In the genomic region with DNA sequence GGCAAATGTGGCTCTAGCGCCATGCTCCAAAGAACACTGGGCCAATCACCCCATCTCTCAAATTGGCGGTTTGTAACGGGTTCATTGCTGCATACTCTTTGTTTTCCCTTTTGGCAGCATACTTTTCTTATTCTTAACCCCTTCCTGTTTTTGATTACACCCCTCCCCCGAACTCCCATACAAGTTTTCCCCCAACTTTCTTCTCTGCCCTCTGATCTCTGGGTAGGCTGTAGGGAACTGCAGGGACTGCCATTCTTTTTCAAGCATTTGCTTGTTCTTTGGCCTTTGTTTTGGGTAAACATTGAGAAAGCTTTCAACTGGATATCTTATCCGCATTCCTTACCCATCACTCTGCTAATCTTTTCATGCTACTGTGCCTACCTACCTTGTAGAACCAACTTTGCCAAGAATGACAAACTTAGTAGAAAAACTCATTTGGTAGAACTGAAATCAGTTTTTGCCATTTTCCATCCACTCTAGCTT, we compare ENCODE assay signal across 11 cellular contexts. TPM values are rescaled to one million over a fixed set of nuclear protein-coding genes. Genes with fewer than 3 reads are reported as not detected.
DNase-seq lines count a peak whose midpoint lies in the region; ATAC-seq, FAIRE-seq and TF ChIP-seq lines count a peak whose summit lies in the region.
"Had no signal": no experiment of that assay in that cellular context is flagged by ENCODE, and none has a peak within 500 bp of the region (broad histone marks: within the 10 kb centered on the region; RNA-seq: fewer than 3 reads in every experiment).

No MANE protein-coding gene starts in this region.

- H3K79me2 ChIP-seq in H1 (ENCODE audit: control insufficient read depth in 1 of 2, insufficient read depth in 2 of 2, low read length in 2 of 2) = peaks cover 0 to 39% of the 10 kb centered on the region in 2 experiments; a peak in 2 of 4 replicates

- peak overlapping the region; percentile 16 for H2BK120ac ChIP-seq in H1 (replicated peaks; ENCODE audit: low read depth, low read length)

- no peak overlapping the region for H4K8ac ChIP-seq in H1 (ENCODE audit: extremely low read depth, insufficient read depth, low read length)

- H3K4me3 Mint-ChIP-seq in nephron = peak overlapping the region; percentile 95 to 97 (median 95)

- H3K36me3 ChIP-seq in BLaER1 treated with 17β-estradiol and CSF1 and Interleukin-3, amounts not matched to agents 10 nM and 100 nM = peaks cover 0 to 5% (median 0%) of the 10 kb centered on the region in 11 experiments; a peak in 2 of 22 replicates
- no peaks in the 10 kb centered on the region for H3K36me3 ChIP-seq in HUES64 (ENCODE audit: insufficient read depth, low read length)
- H3K36me3 ChIP-seq in H1 (ENCODE audit: control insufficient read depth in 2 of 4, insufficient read depth in 4 of 4, low read length in 3 of 4) = no peaks in the 10 kb centered on the region

- no peaks in the 10 kb centered on the region for H3K36me3 Mint-ChIP-seq in nephron (ENCODE audit: low read depth)

- H2BK15ac ChIP-seq in H1 (ENCODE audit: low read length) = no peak overlapping the region

- no peak overlapping the region for H3K56ac ChIP-seq in H1 (replicated peaks; ENCODE audit: insufficient read length, low read depth, low read length)

- H3K23ac ChIP-seq in H1 (ENCODE audit: insufficient read length) = no peak overlapping the region

- H3K9me3 Mint-ChIP-seq in nephron = no peaks in the 10 kb centered on the region

- H2AFZ ChIP-seq in H1 (ENCODE audit: low read length) = peak overlapping the region; percentile 60

- no peak for TF ChIP-seq RAD21 in H1 (IDR thresholded peaks at IDR 0.05 in 1 of 2, conservative IDR thresholded peaks at IDR 0.05 in 1 of 2; ENCODE audit: low read depth in 2 of 2, low read length in 2 of 2)

- TF ChIP-seq EP300 in H1 (IDR thresholded peaks at IDR 0.05; ENCODE audit: borderline replicate concordance in 1 of 2, low read depth in 2 of 2, low read length in 2 of 2) = no peak

- H3K27me3 ChIP-seq in BLaER1 treated with 17β-estradiol and CSF1 and Interleukin-3, amounts not matched to agents 10 nM and 100 nM = no peaks in the 10 kb centered on the region
- H3K27me3 ChIP-seq in HUES64 (ENCODE audit: insufficient read depth, low read length) (peaks cover 43% of the 10 kb centered on the region), H1 (replicated peaks in 1 of 4; ENCODE audit: control insufficient read depth in 3 of 4, extremely low read depth in 1 of 4, insufficient read depth in 3 of 4, low read length in 3 of 4) (peaks cover 5 to 30% (median 19%) of the 10 kb centered on the region in 4 experiments; a peak in 6 of 7 replicates)

- H4K20me1 ChIP-seq in BLaER1 treated with 17β-estradiol and CSF1 and Interleukin-3, amounts not matched to agents 10 nM and 100 nM = peaks cover 0 to 16% (median 0%) of the 10 kb centered on the region in 11 experiments; a peak in 9 of 22 replicates
- H4K20me1 ChIP-seq in H1 (replicated peaks in 1 of 2; ENCODE audit: control insufficient read depth in 1 of 2, insufficient read depth in 2 of 2, low read length in 2 of 2) = peaks cover 0 to 1% of the 10 kb centered on the region in 2 experiments

- peak overlapping the region; percentile 73 to 89 (median 83) for H3K4me3 ChIP-seq in BLaER1 treated with 17β-estradiol and CSF1 and Interleukin-3, amounts not matched to agents 10 nM and 100 nM
- peak overlapping the region; percentile 91 for H3K4me3 ChIP-seq in HUES64 (ENCODE audit: low read length)
- peak overlapping the region; percentile 83 to 91 (median 88) for H3K4me3 ChIP-seq in H1 (ENCODE audit: extremely low read depth in 1 of 4, insufficient read depth in 2 of 4, low read depth in 3 of 4, low read length in 4 of 4)

- DNase-seq in H1 (ENCODE audit: low read depth in 1 of 2, low spot score in 2 of 2) (no peak), anterior cingulate cortex (lab: John Stamatoyannopoulos, UW) (no peak), D341Med (ENCODE audit: low spot score) (no peak), T1000 (lab: John Stamatoyannopoulos, UW) (no peak)
- DNase-seq: EL, NCI-H226 had no signal

- peak overlapping the region; percentile 89 to 99 (median 96) for H3K4me2 ChIP-seq in BLaER1 treated with 17β-estradiol and CSF1 and Interleukin-3, amounts not matched to agents 10 nM and 100 nM
- H3K4me2 ChIP-seq in H1 (ENCODE audit: insufficient read depth in 1 of 2, low read depth in 2 of 2, low read length in 2 of 2) = peak overlapping the region; percentile 97 to 100

- H2BK12ac ChIP-seq in H1 (ENCODE audit: low read depth, low read length) = no peak overlapping the region

- no peak for TF ChIP-seq CTCF in H1 (IDR thresholded peaks at IDR 0.05; ENCODE audit: control extremely low read depth in 1 of 3, insufficient read depth in 1 of 3, low read depth in 1 of 3, low read length in 3 of 3)
- no peak for TF ChIP-seq CTCF in nephron (IDR thresholded peaks at IDR 0.05; ENCODE audit: unreplicated experiment in 3 of 3)

- H3K9ac ChIP-seq in BLaER1 treated with 17β-estradiol and CSF1 and Interleukin-3, amounts not matched to agents 10 nM and 100 nM = peak overlapping the region; percentile 86 to 93 (median 91); a peak in 20 of 22 replicates
- peak overlapping the region; percentile 43; the same call in 1 of the 2 replicates for H3K9ac ChIP-seq in HUES64 (ENCODE audit: low read depth, low read length)
- H3K9ac ChIP-seq in H1 (replicated peaks in 1 of 4; ENCODE audit: extremely low read depth in 1 of 4, low read depth in 3 of 4, low read length in 3 of 4) = peak overlapping the region in 3 of 4 experiments; percentile 25 to 82 (median 27); a peak in 6 of 7 replicates

- H3K18ac ChIP-seq in H1 (ENCODE audit: extremely low read depth, low read length) = no peak overlapping the region; the same call in 1 of the 2 replicates

- peaks cover 30% of the 10 kb centered on the region for H3K23me2 ChIP-seq in H1 (ENCODE audit: low read depth, low read length)

- POLR2A ChIA-PET in H1 (lab: Charles Lee; ENCODE audit: partially characterized antibody) = no interaction called here

- no peak overlapping the region for H3K27ac Mint-ChIP-seq in nephron

- H4K5ac ChIP-seq in H1 (ENCODE audit: insufficient read length, low read depth, low read length) = no peak overlapping the region

- no peak overlapping the region for H2BK20ac ChIP-seq in H1 (ENCODE audit: low read length)

- peak overlapping the region; percentile 15; the same call in 1 of the 2 replicates for H2BK5ac ChIP-seq in H1 (ENCODE audit: low read depth, low read length)

- peaks cover 31 to 47% (median 39%) of the 10 kb centered on the region in 10 experiments for H3K4me1 ChIP-seq in BLaER1 treated with 17β-estradiol and CSF1 and Interleukin-3, amounts not matched to agents 10 nM and 100 nM
- H3K4me1 ChIP-seq in HUES64 (ENCODE audit: insufficient read depth, low read length) = peaks cover 18% of the 10 kb centered on the region
- H3K4me1 ChIP-seq in H1 (replicated peaks in 1 of 4; ENCODE audit: control insufficient read depth in 3 of 4, insufficient read depth in 4 of 4, low read length in 3 of 4) = peaks cover 0 to 12% (median 6%) of the 10 kb centered on the region in 4 experiments; a peak in 6 of 7 replicates

- no peak overlapping the region for H3K14ac ChIP-seq in H1 (ENCODE audit: insufficient read length)

- H3K27me3 Mint-ChIP-seq in nephron (ENCODE audit: low read depth) = peaks cover 29% of the 10 kb centered on the region

- H3K4me1 Mint-ChIP-seq in nephron = peaks cover 29% of the 10 kb centered on the region

- CTCF ChIA-PET in H1 (lab: Charles Lee; ENCODE audit: partially characterized antibody) = no interaction called here

- FAIRE-seq in H1 (lab: Jason Lieb, UNC) = peak; percentile 72
- FAIRE-seq: TTC549 had no signal

- peak overlapping the region in 9 of 11 experiments; percentile 12 to 97 (median 89); a peak in 14 of 22 replicates for H3K27ac ChIP-seq in BLaER1 treated with 17β-estradiol and CSF1 and Interleukin-3, amounts not matched to agents 10 nM and 100 nM
- H3K27ac ChIP-seq in HUES64 (ENCODE audit: low read depth, low read length) (no peak overlapping the region), H1 (ENCODE audit: low read depth, low read length) (no peak overlapping the region)

- no peak for TF ChIP-seq POLR2A in H1 (IDR thresholded peaks at IDR 0.05; ENCODE audit: control extremely low read depth in 1 of 2, low read depth in 2 of 2, low read length in 2 of 2)

- 0 out of 2 replicates have a peak, but pooled peaks cover 2% of the 10 kb centered on the region for H3K79me1 ChIP-seq in H1 (ENCODE audit: low read depth, low read length)

- WGBS in HUES64 = 25% methylated on average over 5 of the region's 5 CpGs
- WGBS in H1 (ENCODE audit: extremely low coverage in 1 of 2, insufficient coverage in 1 of 2, insufficient read length in 1 of 2, insufficient replicate concordance in 2 of 2, low coverage in 1 of 2, low lambda C conversion rate in 2 of 2, missing lambda C conversion rate in 1 of 2), 2 experiments = 5% methylated on average over 5 of the region's 5 CpGs; no CpG with 5 or more reads in 1 of the 2 experiments

- no peak overlapping the region for H3K4ac ChIP-seq in H1 (replicated peaks; ENCODE audit: insufficient read length, low read depth, low read length)

- H4K91ac ChIP-seq in H1 (replicated peaks; ENCODE audit: insufficient read length, low read length) = no peak overlapping the region

- ATAC-seq in HG02623 (IDR thresholded peaks at IDR 0.05; ENCODE audit: unreplicated experiment) = no peak

- H2AK5ac ChIP-seq in H1 (ENCODE audit: low read depth, low read length) = no peak overlapping the region

- H3K9me3 ChIP-seq in BLaER1 treated with 17β-estradiol and CSF1 and Interleukin-3, amounts not matched to agents 10 nM and 100 nM (replicated peaks in 1 of 11) = no peaks in the 10 kb centered on the region; a peak in 1 of 22 replicates
- H3K9me3 ChIP-seq in HUES64 (ENCODE audit: insufficient read depth, low read depth, low read length) (no peaks in the 10 kb centered on the region), H1 (ENCODE audit: insufficient read depth in 2 of 2, low read depth in 1 of 2, low read length in 1 of 2) (no peaks in the 10 kb centered on the region)

TF ChIP-seq in H1, 55 proteins besides CTCF, POLR2A, EP300 and RAD21 (continues in another document):
- TF ChIP-seq TAF1 (IDR thresholded peaks at IDR 0.05; ENCODE audit: low read depth, low read length) (no peak), CHD2 (IDR thresholded peaks at IDR 0.05; ENCODE audit: low read length) (no peak), YY1 (IDR thresholded peaks at IDR 0.05; ENCODE audit: low read depth, low read length) (no peak), SIRT6 (IDR thresholded peaks at IDR 0.05; ENCODE audit: low read length) (no peak)

RNA-seq across cellular contexts. Expression of a gene that starts 1.6 kb away (rescaled TPM):
- 7.1 TPM for polyA plus RNA-seq in HUES64 (2013, experiment 1 of 2)
- 7.0 TPM for polyA plus RNA-seq in HUES64 (2013, experiment 2 of 2)
- 17.3 and 18.1 TPM in 2 replicates for total RNA-seq in H1 (2021; fragmentation: NEBNext Ultra II Directional; extraction: Animal tissue kit (Norgen Biotek cat#: 25700))
- 2.8 and 4.0 TPM in 2 replicates for polyA plus RNA-seq in H1 (2011; rRNA removed)
- polyA plus RNA-seq in H1 (2011; cell fraction: cytosol; rRNA removed) = 3.3 TPM
- 8.7 TPM for polyA plus RNA-seq in H1 (2011; cell fraction: nucleus; rRNA removed)
- 3.1 to 5.7 TPM (median 5.1 TPM) in 4 replicates for polyA plus RNA-seq in H1 (2012, experiment 1 of 2)
- polyA plus RNA-seq in H1 (2012, experiment 2 of 2) = 0.60 TPM
- 7.0 TPM for polyA plus RNA-seq in H1 (2013, experiment 1 of 2)
- polyA plus RNA-seq in H1 (2013, experiment 2 of 2) = 7.8 TPM
- 29.3 and 31.2 TPM in 2 replicates for polyA minus RNA-seq in H1 (2011; rRNA and poly(A)+ RNA removed)
- 20.0 TPM for polyA minus RNA-seq in H1 (2011; cell fraction: cytosol; rRNA and poly(A)+ RNA removed)
- polyA minus RNA-seq in H1 (2011; cell fraction: nucleus; rRNA and poly(A)+ RNA removed) = 50.4 TPM

Comparison
In these comparisons a context has a peak if more than half of its experiments do, and no peak if none do; other contexts are left out.
1. H3K27ac ChIP-seq: peak in BLaER1 treated with 17β-estradiol and CSF1 and Interleukin-3, amounts not matched to agents 10 nM and 100 nM (9 of 11); none in HUES64 (single experiment) and H1 (single experiment).
2. H3K9ac ChIP-seq: peak in every context shown above with its lines; median percentile 91 in BLaER1 treated with 17β-estradiol and CSF1 and Interleukin-3, amounts not matched to agents 10 nM and 100 nM; 43 in HUES64; 27 in H1.
3. Peak in every context shown above with its lines, with median percentiles within 50 percentile points of each other: H3K4me3 ChIP-seq.